Comparison of ENCODE assay signal across 14 cellular contexts in genomic region chr6:53496797-53497196, GRCh38. TPM values are rescaled to one million over a fixed set of nuclear protein-coding genes. Genes with fewer than 3 reads are reported as not detected.
DNase-seq lines count a peak whose midpoint lies in the region; ATAC-seq and TF ChIP-seq lines count a peak whose summit lies in the region.
"Had no signal": no experiment of that assay in that cellular context is flagged by ENCODE, and none has a peak within 500 bp of the region (broad histone marks: within the 10 kb centered on the region; RNA-seq: fewer than 3 reads in every experiment).

No MANE protein-coding gene starts in this region.

- H3K9me3 ChIP-seq in Peyer's patch, result no peaks in the 10 kb centered on the region
- H3K9me3 ChIP-seq: BLaER1 treated with 17β-estradiol and CSF1 and Interleukin-3, amounts not matched to agents 10 nM and 100 nM; tibial nerve had no signal

- CTCF ChIA-PET in activated CD4-positive, alpha-beta memory T cell treated with anti-CD3 and anti-CD28 coated beads for 36 hours (lab: Charles Lee), result interaction anchor here (0.6 to 6.9 kb wide), 6 partner anchors 10 to 230 kb away, joined by 3 to 206 read pairs (median 4); no protein-coding TSS in a partner anchor
- CTCF ChIA-PET in activated CD8-positive, alpha-beta memory T cell treated with anti-CD3 and anti-CD28 coated beads, Interleukin-2, amount 10 ng/mL, durations not matched to agents 7 days and 5 days (lab: Charles Lee), result interaction anchor here (0.6 to 7.0 kb wide), 6 partner anchors 12 to 302 kb away, joined by 3 to 168 read pairs (median 6); no protein-coding TSS in a partner anchor

- peaks cover 28% of the 10 kb centered on the region for H3K4me1 Mint-ChIP-seq in activated CD4-positive, alpha-beta memory T cell treated with anti-CD3 and anti-CD28 coated beads for 36 hours (ENCODE audit: low read depth)
- H3K4me1 Mint-ChIP-seq in activated CD8-positive, alpha-beta memory T cell treated with anti-CD3 and anti-CD28 coated beads, Interleukin-2, amount 10 ng/mL, durations not matched to agents 7 days and 5 days, result peaks cover 14% of the 10 kb centered on the region

- POLR2A ChIA-PET in activated CD4-positive, alpha-beta memory T cell treated with anti-CD3 and anti-CD28 coated beads for 36 hours (lab: Charles Lee), result no interaction called here

- H3K4me3 Mint-ChIP-seq in activated CD4-positive, alpha-beta memory T cell treated with anti-CD3 and anti-CD28 coated beads for 36 hours, result no peak overlapping the region
- no peak overlapping the region for H3K4me3 Mint-ChIP-seq in activated CD8-positive, alpha-beta memory T cell treated with anti-CD3 and anti-CD28 coated beads, Interleukin-2, amount 10 ng/mL, durations not matched to agents 7 days and 5 days
- H3K4me3 Mint-ChIP-seq: neural progenitor cell had no signal

- no peaks in the 10 kb centered on the region for H3K79me2 ChIP-seq in ACC112 (ENCODE audit: control insufficient read depth, insufficient read depth, low read length, unreplicated experiment)

- H3K27me3 Mint-ChIP-seq in activated CD4-positive, alpha-beta memory T cell treated with anti-CD3 and anti-CD28 coated beads for 36 hours, result no peaks in the 10 kb centered on the region
- no peaks in the 10 kb centered on the region for H3K27me3 Mint-ChIP-seq in activated CD8-positive, alpha-beta memory T cell treated with anti-CD3 and anti-CD28 coated beads, Interleukin-2, amount 10 ng/mL, durations not matched to agents 7 days and 5 days

- H3K27ac ChIP-seq in ACC112 (ENCODE audit: low read depth, low read length) (0 out of 2 replicates have a peak overlapping the region, but pooled peaks have one; percentile 11), Peyer's patch (no peak overlapping the region)
- H3K27ac ChIP-seq: BLaER1 treated with 17β-estradiol and CSF1 and Interleukin-3, amounts not matched to agents 10 nM and 100 nM; neural progenitor cell; tibial nerve had no signal

- H3K36me3 ChIP-seq in ACC112 (ENCODE audit: insufficient read depth, low read length), result peaks cover 5% of the 10 kb centered on the region; the same call in 1 of the 2 replicates
- peaks cover 0 to 29% (median 0%) of the 10 kb centered on the region in 3 donors for H3K36me3 ChIP-seq in Peyer's patch
- H3K36me3 ChIP-seq: neural progenitor cell had no signal

- intact Hi-C loops in activated CD4-positive, alpha-beta memory T cell treated with anti-CD3 and anti-CD28 coated beads for 36 hours (cut with micrococcal nuclease), result no loop called here

- peaks cover 16% of the 10 kb centered on the region for H3K36me3 Mint-ChIP-seq in activated CD4-positive, alpha-beta memory T cell treated with anti-CD3 and anti-CD28 coated beads for 36 hours
- H3K36me3 Mint-ChIP-seq in activated CD8-positive, alpha-beta memory T cell treated with anti-CD3 and anti-CD28 coated beads, Interleukin-2, amount 10 ng/mL, durations not matched to agents 7 days and 5 days, result peaks cover 7% of the 10 kb centered on the region

- no peak for ATAC-seq in activated CD8-positive, alpha-beta memory T cell treated with anti-CD3 and anti-CD28 coated beads, Interleukin-2, amount 10 ng/mL, durations not matched to agents 7 days and 5 days
- no peak for ATAC-seq in HG02678 (IDR thresholded peaks at IDR 0.05; ENCODE audit: unreplicated experiment)

- H3K27me3 ChIP-seq in ACC112 (ENCODE audit: insufficient read depth, low read length), result no peaks in the 10 kb centered on the region
- H3K27me3 ChIP-seq in Peyer's patch, result no peaks in the 10 kb centered on the region
- H3K27me3 ChIP-seq: BLaER1 treated with 17β-estradiol and CSF1 and Interleukin-3, amounts not matched to agents 10 nM and 100 nM; tibial nerve had no signal

- TF ChIP-seq CTCF in cardiac fibroblast (IDR thresholded peaks at IDR 0.05; ENCODE audit: low read depth, low read length) (no peak), Peyer's patch (IDR thresholded peaks at IDR 0.05) (no peak)

- H3K27ac Mint-ChIP-seq in activated CD4-positive, alpha-beta memory T cell treated with anti-CD3 and anti-CD28 coated beads for 36 hours, result no peak overlapping the region
- H3K27ac Mint-ChIP-seq in activated CD8-positive, alpha-beta memory T cell treated with anti-CD3 and anti-CD28 coated beads, Interleukin-2, amount 10 ng/mL, durations not matched to agents 7 days and 5 days, result no peak overlapping the region
- H3K27ac Mint-ChIP-seq: neural progenitor cell had no signal

- no peaks in the 10 kb centered on the region for H3K9me3 Mint-ChIP-seq in activated CD4-positive, alpha-beta memory T cell treated with anti-CD3 and anti-CD28 coated beads for 36 hours
- no peaks in the 10 kb centered on the region for H3K9me3 Mint-ChIP-seq in activated CD8-positive, alpha-beta memory T cell treated with anti-CD3 and anti-CD28 coated beads, Interleukin-2, amount 10 ng/mL, durations not matched to agents 7 days and 5 days (ENCODE audit: low read depth)
- H3K9me3 Mint-ChIP-seq: neural progenitor cell had no signal

- DNase-seq in HT1080 (ENCODE audit: low read depth) (peak; percentile 87), cardiac fibroblast (ENCODE audit: low read depth in 2 of 2) (peak; percentile 76 to 89), kidney tubule cell (ENCODE audit: low spot score) (peak; percentile 94), Peyer's patch (no peak)
- no peak for DNase-seq in activated CD4-positive, alpha-beta memory T cell treated with anti-CD3 and anti-CD28 coated beads for 36 hours
- DNase-seq in activated CD8-positive, alpha-beta memory T cell treated with anti-CD3 and anti-CD28 coated beads, Interleukin-2, amount 10 ng/mL, durations not matched to agents 7 days and 5 days, result no peak
- DNase-seq: cerebellar nuclear complex, KBM-7, NCI-H446 had no signal

- H2AFZ ChIP-seq in ACC112 (ENCODE audit: low read length, unreplicated experiment), result no peak overlapping the region
- H2AFZ ChIP-seq: neural progenitor cell had no signal

- peaks cover 36% of the 10 kb centered on the region for H3K4me1 ChIP-seq in ACC112 (ENCODE audit: control insufficient read depth, insufficient read depth, low read length, unreplicated experiment)
- peaks cover 0 to 4% (median 0%) of the 10 kb centered on the region in 4 donors for H3K4me1 ChIP-seq in Peyer's patch
- H3K4me1 ChIP-seq: BLaER1 treated with 17β-estradiol and CSF1 and Interleukin-3, amounts not matched to agents 10 nM and 100 nM; neural progenitor cell had no signal

- H3K4me3 ChIP-seq in ACC112 (ENCODE audit: low read depth, low read length), result no peak overlapping the region
- no peak overlapping the region for H3K4me3 ChIP-seq in cardiac fibroblast (replicated peaks in 1 of 2; ENCODE audit: low read depth in 2 of 2, low read length in 2 of 2)
- H3K4me3 ChIP-seq in Peyer's patch, result no peak overlapping the region
- H3K4me3 ChIP-seq: BLaER1 treated with 17β-estradiol and CSF1 and Interleukin-3, amounts not matched to agents 10 nM and 100 nM; neural progenitor cell; tibial nerve had no signal

- no peak for TF ChIP-seq POLR2A in Peyer's patch (IDR thresholded peaks at IDR 0.05)

RNA-seq across cellular contexts. Expression of gene GCLC, which starts 48.1 kb away (rescaled TPM):
- 17.9 and 22.9 TPM in 2 replicates for total RNA-seq in HT1080 (2014; rRNA removed; shearing (Covaris generic))
- polyA plus RNA-seq in HT1080 (2015; cell fraction: cytosol; rRNA removed), result 10.0 and 11.5 TPM in 2 replicates
- polyA plus RNA-seq in HT1080 (2015; cell fraction: nucleus; rRNA removed), result 13.8 and 14.8 TPM in 2 replicates
- total RNA-seq in activated CD4-positive, alpha-beta memory T cell treated with anti-CD3 and anti-CD28 coated beads for 36 hours, result 10 to 100 TPM; 27.2 to 33.3 TPM
- 10 to 100 TPM; 33.7 to 36.3 TPM for total RNA-seq in activated CD8-positive, alpha-beta memory T cell treated with anti-CD3 and anti-CD28 coated beads, Interleukin-2, amount 10 ng/mL, durations not matched to agents 7 days and 5 days
- total RNA-seq in Peyer's patch, result 100 to 1,000 TPM in 3 of 4 donors, 10 to 100 TPM in 1; 77.5 to 143 (median 126) TPM

Comparison
In these comparisons a context has a peak if more than half of its experiments do, and no peak if none do; other contexts are left out.
1. DNase-seq: peak in HT1080 (single experiment), cardiac fibroblast (2 of 2) and kidney tubule cell (single experiment); none in activated CD4-positive, alpha-beta memory T cell treated with anti-CD3 and anti-CD28 coated beads for 36 hours (single experiment), activated CD8-positive, alpha-beta memory T cell treated with anti-CD3 and anti-CD28 coated beads, Interleukin-2, amount 10 ng/mL, durations not matched to agents 7 days and 5 days (single experiment) and Peyer's patch (0 of 3).